ENCODE assay signal across 18 cellular contexts in the genomic region with DNA sequence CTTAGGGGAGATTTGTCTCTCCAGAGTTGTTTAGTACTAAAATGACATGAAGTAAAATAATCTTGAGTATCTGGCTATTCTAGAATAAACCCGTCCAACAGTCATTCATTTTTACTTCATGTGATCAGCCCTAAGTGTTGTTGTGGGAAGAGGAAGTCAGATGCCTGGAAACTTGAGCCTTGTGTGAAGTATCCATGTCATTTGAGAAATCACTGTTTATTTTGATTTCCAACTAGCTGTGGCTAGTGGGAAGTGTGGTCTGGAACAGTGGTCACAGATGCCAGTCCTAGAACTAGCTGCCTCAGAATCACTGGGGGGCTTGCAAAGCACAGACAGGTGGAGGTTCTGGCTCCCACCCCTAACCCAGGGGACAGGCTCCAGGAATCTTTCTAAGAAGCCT.
DNase-seq lines count a peak whose midpoint lies in the region; ATAC-seq and TF ChIP-seq lines count a peak whose summit lies in the region.
"Had no signal": no experiment of that assay in that cellular context is flagged by ENCODE, and none has a peak within 500 bp of the region (broad histone marks: within the 10 kb centered on the region; RNA-seq: fewer than 3 reads in every experiment).

No MANE protein-coding gene starts in this region.

- CTCF ChIA-PET in IMR-90 (lab: Yijun Ruan, JAX): interaction anchor here (0.6 kb wide), 1 partner anchor 139 kb away, joined by 3 read pairs; no protein-coding TSS in a partner anchor

- BruUV-seq in IMR-90 (replicated peaks; lab: Mats Ljungman, UMichigan): no TSS peak

- H2BK15ac ChIP-seq in IMR-90 (ENCODE audit: low read depth, low read length): no peak overlapping the region

- no peak overlapping the region for H3K23ac ChIP-seq in IMR-90 (ENCODE audit: low read depth, low read length)

- H3K27ac ChIP-seq in IMR-90 (ENCODE audit: insufficient read depth, low read length): no peak overlapping the region
- H3K27ac ChIP-seq: esophagus squamous epithelium, spleen had no signal

- no peak overlapping the region for H2AK5ac ChIP-seq in IMR-90 (ENCODE audit: low read depth, low read length)

- peaks cover 12% of the 10 kb centered on the region for H3K4me1 ChIP-seq in IMR-90 (ENCODE audit: control insufficient read depth, insufficient read depth, low read length)
- H3K4me1 ChIP-seq in skeletal muscle satellite cell (ENCODE audit: control insufficient read depth, insufficient read depth, low read length): peaks cover 10% of the 10 kb centered on the region

- H4K20me1 ChIP-seq in IMR-90 (ENCODE audit: insufficient read depth, low read length): peaks cover 6% of the 10 kb centered on the region; the same call in 1 of the 2 replicates

- H2AFZ ChIP-seq in IMR-90 (replicated peaks; ENCODE audit: low read length, poor library complexity): no peak overlapping the region

- in situ Hi-C loops in IMR-90 (cut with MboI; ENCODE audit: low sequenced_read_pairs): loop anchor here (10.0 kb wide), 1 partner anchor 558 kb away; no protein-coding TSS in a partner anchor

- H3K9ac ChIP-seq in IMR-90 (ENCODE audit: low read depth, low read length) (no peak overlapping the region), skeletal muscle satellite cell (ENCODE audit: low read depth, low read length) (peak overlapping the region; percentile 18)

- no peak overlapping the region for H3K56ac ChIP-seq in IMR-90 (ENCODE audit: extremely low read depth, insufficient read depth, low read length)

- no peak overlapping the region for H4K8ac ChIP-seq in IMR-90 (ENCODE audit: low read depth in 2 of 2, low read length in 2 of 2)

- H3K27ac Mint-ChIP-seq in brain: peak overlapping the region in 3 of 5 experiments; percentile 6 to 87 (median 34)
- H3K27ac Mint-ChIP-seq in HFFc6: no peak overlapping the region
- H3K27ac Mint-ChIP-seq: activated naive CD8-positive, alpha-beta T cell treated with anti-CD3 and anti-CD28 coated beads for 36 hours; activated T-helper 1 cell treated with anti-CD3 and anti-CD28 coated beads, Interleukin-12 subunit alpha, Interleukin-12 subunit beta, Interleukin-2, Interleukin-4 antibody, amounts not matched to agents 30 ng/mL and 10 ng/mL and 1 ng/mL, durations not matched to agents 14 hours and 24 hours and 36 hours; natural killer cell treated with Interleukin-12 subunit alpha and Interleukin-12 subunit beta and Interleukin-15 and Interleukin-18, amount 100 ng/mL, for 72 hours had no signal

- H3K36me3 ChIP-seq in IMR-90 (ENCODE audit: control insufficient read depth, insufficient read depth, low read length): peaks cover 28% of the 10 kb centered on the region
- peaks cover 52% of the 10 kb centered on the region for H3K36me3 ChIP-seq in skeletal muscle satellite cell (ENCODE audit: insufficient read depth, low read length)

- H3K9me3 ChIP-seq in IMR-90 (ENCODE audit: control insufficient read depth, insufficient read depth, low read length): no peaks in the 10 kb centered on the region
- no peaks in the 10 kb centered on the region for H3K9me3 ChIP-seq in skeletal muscle satellite cell (replicated peaks; ENCODE audit: low read length)
- H3K9me3 ChIP-seq: esophagus squamous epithelium, heart right ventricle, spleen had no signal

- TF ChIP-seq CTCF in IMR-90 (conservative IDR thresholded peaks at IDR 0.05; ENCODE audit: low read depth, low read length) (no peak), brain (conservative IDR thresholded peaks at IDR 0.05) (no peak), foreskin fibroblast (IDR thresholded peaks at IDR 0.05; ENCODE audit: low read depth, low read length) (no peak), HFFc6 (IDR thresholded peaks at IDR 0.05) (no peak)

- dilution Hi-C loops in IMR-90 (cut with HindIII; ENCODE audit: low sequenced_read_pairs, unreplicated experiment): loop anchor here (25.0 kb wide), 1 partner anchor 480 kb away; a partner anchor contains a TSS

- H2BK5ac ChIP-seq in IMR-90 (ENCODE audit: low read depth, low read length, poor library complexity, severe bottlenecking): no peak overlapping the region

- TF ChIP-seq POLR2A in IMR-90 (IDR thresholded peaks at IDR 0.05; ENCODE audit: low read depth, low read length): no peak

- H3K4me2 ChIP-seq in IMR-90 (ENCODE audit: low read depth, low read length): no peak overlapping the region
- no peak overlapping the region for H3K4me2 ChIP-seq in skeletal muscle satellite cell (ENCODE audit: low read length)

- DNase-seq in IMR-90 (peak; percentile 92), foreskin fibroblast (peak; percentile 52 to 60), NCI-H69 (lab: John Stamatoyannopoulos, UW) (no peak), HFFc6 (no peak)
- DNase-seq: activated naive CD8-positive, alpha-beta T cell treated with anti-CD3 and anti-CD28 coated beads for 36 hours; effector CD4-positive, alpha-beta T cell; esophagus squamous epithelium; heart right ventricle; NCI-H187; NCI-H524 treated with DMSO at 0.1 percent for 48 hours; spleen; substantia nigra; SW 1271 had no signal

- H3K27me3 Mint-ChIP-seq in brain: no peaks in the 10 kb centered on the region
- H3K27me3 Mint-ChIP-seq in HFFc6 (ENCODE audit: insufficient read depth): no peaks in the 10 kb centered on the region; the same call in 1 of the 2 replicates
- H3K27me3 Mint-ChIP-seq: activated naive CD8-positive, alpha-beta T cell treated with anti-CD3 and anti-CD28 coated beads for 36 hours; natural killer cell treated with Interleukin-12 subunit alpha and Interleukin-12 subunit beta and Interleukin-15 and Interleukin-18, amount 100 ng/mL, for 72 hours had no signal

- no peak overlapping the region for H3K18ac ChIP-seq in IMR-90 (ENCODE audit: low read depth, low read length)

- no peak overlapping the region for H3K4ac ChIP-seq in IMR-90 (ENCODE audit: low read depth, low read length)

- TF ChIP-seq RAD21 in IMR-90 (IDR thresholded peaks at IDR 0.05; ENCODE audit: low read length): no peak

- H3K4me1 Mint-ChIP-seq in brain (peaks cover 31% of the 10 kb centered on the region), HFFc6 (ENCODE audit: low read depth) (peaks cover 6% of the 10 kb centered on the region)
- H3K4me1 Mint-ChIP-seq: activated naive CD8-positive, alpha-beta T cell treated with anti-CD3 and anti-CD28 coated beads for 36 hours had no signal

- H3K4me3 Mint-ChIP-seq in brain (no peak overlapping the region), HFFc6 (no peak overlapping the region)
- H3K4me3 Mint-ChIP-seq: activated naive CD8-positive, alpha-beta T cell treated with anti-CD3 and anti-CD28 coated beads for 36 hours; activated T-helper 1 cell treated with anti-CD3 and anti-CD28 coated beads, Interleukin-12 subunit alpha, Interleukin-12 subunit beta, Interleukin-2, Interleukin-4 antibody, amounts not matched to agents 30 ng/mL and 10 ng/mL and 1 ng/mL, durations not matched to agents 14 hours and 24 hours and 36 hours; natural killer cell treated with Interleukin-12 subunit alpha and Interleukin-12 subunit beta and Interleukin-15 and Interleukin-18, amount 100 ng/mL, for 72 hours had no signal

- WGBS in IMR-90 (ENCODE audit: extremely low coverage in 2 of 2, insufficient read length in 1 of 2), 2 experiments: no CpG with 5 or more reads among the region's 1 CpG

- peaks cover 53% of the 10 kb centered on the region for H3K36me3 Mint-ChIP-seq in brain
- peaks cover 14% of the 10 kb centered on the region; the same call in 1 of the 2 replicates for H3K36me3 Mint-ChIP-seq in HFFc6 (ENCODE audit: low read depth)

- H3K14ac ChIP-seq in IMR-90 (replicated peaks; ENCODE audit: low read depth, low read length): no peak overlapping the region

- intact Hi-C loops in IMR-90 (cut with micrococcal nuclease): no loop called here

- H3K27me3 ChIP-seq in IMR-90 (ENCODE audit: control insufficient read depth, insufficient read depth, low read length) (no peaks in the 10 kb centered on the region), skeletal muscle satellite cell (ENCODE audit: control insufficient read depth, insufficient read depth, low read length) (no peaks in the 10 kb centered on the region)
- H3K27me3 ChIP-seq: esophagus squamous epithelium, heart right ventricle, spleen had no signal

- no peak overlapping the region for H4K5ac ChIP-seq in IMR-90 (ENCODE audit: low read depth, low read length)

- H3K4me3 ChIP-seq in IMR-90 (ENCODE audit: insufficient read depth, low read depth, low read length): no peak overlapping the region
- H3K4me3 ChIP-seq in foreskin fibroblast (ENCODE audit: low read depth in 1 of 2, low read length in 2 of 2): no peak overlapping the region
- no peak overlapping the region for H3K4me3 ChIP-seq in skeletal muscle satellite cell (ENCODE audit: low read length)
- H3K4me3 ChIP-seq: esophagus squamous epithelium, heart right ventricle, spleen had no signal

- H3K9me3 Mint-ChIP-seq in brain: no peaks in the 10 kb centered on the region
- no peaks in the 10 kb centered on the region for H3K9me3 Mint-ChIP-seq in HFFc6
- H3K9me3 Mint-ChIP-seq: activated naive CD8-positive, alpha-beta T cell treated with anti-CD3 and anti-CD28 coated beads for 36 hours; activated T-helper 1 cell treated with anti-CD3 and anti-CD28 coated beads, Interleukin-12 subunit alpha, Interleukin-12 subunit beta, Interleukin-2, Interleukin-4 antibody, amounts not matched to agents 30 ng/mL and 10 ng/mL and 1 ng/mL, durations not matched to agents 14 hours and 24 hours and 36 hours; natural killer cell treated with Interleukin-12 subunit alpha and Interleukin-12 subunit beta and Interleukin-15 and Interleukin-18, amount 100 ng/mL, for 72 hours had no signal

- H4K91ac ChIP-seq in IMR-90 (ENCODE audit: insufficient read depth, low read depth, low read length): no peak overlapping the region

- H2AK9ac ChIP-seq in IMR-90 (replicated peaks; ENCODE audit: low read depth, low read length, poor library complexity): no peak overlapping the region

- H3K79me1 ChIP-seq in IMR-90 (ENCODE audit: low read depth in 1 of 2, low read length in 2 of 2): peaks cover 2 to 11% of the 10 kb centered on the region in 2 experiments; a peak in 2 of 4 replicates

- POLR2A ChIA-PET in IMR-90 (lab: Charles Lee; ENCODE audit: unreplicated experiment): no interaction called here

- no peak overlapping the region for H2BK20ac ChIP-seq in IMR-90 (ENCODE audit: low read depth, low read length)

- ATAC-seq in IMR-90 (ENCODE audit: low read depth): peak; percentile 74
- no peak for ATAC-seq in GM19351 (IDR thresholded peaks at IDR 0.05; ENCODE audit: unreplicated experiment)

- H2BK120ac ChIP-seq in IMR-90 (ENCODE audit: low read depth, low read length): no peak overlapping the region

- peaks cover 16% of the 10 kb centered on the region; the same call in 1 of the 2 replicates for H3K9me1 ChIP-seq in IMR-90 (ENCODE audit: insufficient read depth, low read length)

TF ChIP-seq in IMR-90, 13 proteins besides CTCF, POLR2A, EP300 and RAD21 (continues in another document):
- no peak for TF ChIP-seq SMC3 (IDR thresholded peaks at IDR 0.05; ENCODE audit: low read depth, low read length)
- TF ChIP-seq RCOR1 (IDR thresholded peaks at IDR 0.05; ENCODE audit: insufficient replicate concordance, low read length): peak; percentile 86
- peak; percentile 59; the same call in 1 of the 2 replicates for TF ChIP-seq BHLHE40 (IDR thresholded peaks at IDR 0.05; ENCODE audit: low read depth, low read length)

Comparison
In these comparisons a context has a peak if more than half of its experiments do, and no peak if none do; other contexts are left out.
1. DNase-seq: peak in IMR-90 (single experiment) and foreskin fibroblast (2 of 2); none in NCI-H69 (single experiment) and HFFc6 (single experiment).